ENCODE assay signal across 8 cellular contexts in genomic region chr22:26360169-26360885, GRCh38.
DNase-seq lines count a peak whose midpoint lies in the region; ATAC-seq lines count a peak whose summit lies in the region.

No MANE protein-coding gene starts in this region.

- no peak overlapping the region for H3K4me3 Mint-ChIP-seq in activated T-cell treated with anti-CD3 and anti-CD28 coated beads, Interleukin-2, amount 50 U/mL, for 24 hours
- H3K4me3 Mint-ChIP-seq in naive thymus-derived CD4-positive, alpha-beta T cell: peak overlapping the region in 3 of 10 donors; percentile 3 to 42 (median 18)

- H3K4me3 ChIP-seq in HUES64 (ENCODE audit: low read length): peak overlapping the region; percentile 47
- no peak overlapping the region for H3K4me3 ChIP-seq in naive thymus-derived CD4-positive, alpha-beta T cell (ENCODE audit: low read length)

- no peaks in the 10 kb centered on the region for H3K36me3 Mint-ChIP-seq in activated T-cell treated with anti-CD3 and anti-CD28 coated beads, Interleukin-2, amount 50 U/mL, for 24 hours (ENCODE audit: low read depth)
- H3K36me3 Mint-ChIP-seq in naive thymus-derived CD4-positive, alpha-beta T cell: no peaks in the 10 kb centered on the region

- H3K36me3 ChIP-seq in HUES64 (ENCODE audit: insufficient read depth, low read length): no peaks in the 10 kb centered on the region
- H3K36me3 ChIP-seq in naive thymus-derived CD4-positive, alpha-beta T cell (ENCODE audit: control insufficient read depth in 2 of 3, insufficient read depth in 3 of 3, low read length in 3 of 3): no peaks in the 10 kb centered on the region

- H3K27ac Mint-ChIP-seq in activated T-cell treated with anti-CD3 and anti-CD28 coated beads, Interleukin-2, amount 50 U/mL, for 24 hours: no peak overlapping the region
- H3K27ac Mint-ChIP-seq in naive thymus-derived CD4-positive, alpha-beta T cell: no peak overlapping the region

- peaks cover 7% of the 10 kb centered on the region for H3K4me1 Mint-ChIP-seq in activated T-cell treated with anti-CD3 and anti-CD28 coated beads, Interleukin-2, amount 50 U/mL, for 24 hours (ENCODE audit: low read depth)
- H3K4me1 Mint-ChIP-seq in naive thymus-derived CD4-positive, alpha-beta T cell: peaks cover 2 to 8% (median 6%) of the 10 kb centered on the region in 7 donors

- 10% methylated on average over 16 of the region's 17 CpGs for WGBS in HUES64

- H3K9ac ChIP-seq in HUES64 (ENCODE audit: low read depth, low read length): peak overlapping the region; percentile 54

- intact Hi-C loops in naive thymus-derived CD4-positive, alpha-beta T cell (cut with micrococcal nuclease): loop anchor here (5.0 kb wide), 3 partner anchors 122 to 1647 kb away; partner anchors contain the start of genes HPS4 (in 1 of the 2) and SRRD (in 1 of the 2)

- peaks cover 5% of the 10 kb centered on the region; the same call in 1 of the 2 replicates for H3K4me1 ChIP-seq in HUES64 (ENCODE audit: insufficient read depth, low read length)
- H3K4me1 ChIP-seq in naive thymus-derived CD4-positive, alpha-beta T cell (ENCODE audit: control insufficient read depth in 2 of 2, insufficient read depth in 2 of 2, low read length in 2 of 2): no peaks in the 10 kb centered on the region

- H3K9me3 ChIP-seq in HUES64 (ENCODE audit: insufficient read depth, low read depth, low read length): no peaks in the 10 kb centered on the region
- no peaks in the 10 kb centered on the region for H3K9me3 ChIP-seq in naive thymus-derived CD4-positive, alpha-beta T cell (ENCODE audit: control insufficient read depth in 2 of 3, low read length in 3 of 3)

- DNase-seq in COLO829 (ENCODE audit: low spot score) (peak; percentile 76), OCI-M2 (lab: John Stamatoyannopoulos, UW; ENCODE audit: unreplicated experiment) (peak; percentile 63), fibroblast of gingiva (ENCODE audit: low read depth) (peak; percentile 48)
- peak; percentile 73 for DNase-seq in activated T-cell treated with anti-CD3 and anti-CD28 coated beads, Interleukin-2, amount 50 U/mL, for 24 hours
- DNase-seq in naive thymus-derived CD4-positive, alpha-beta T cell: peak; percentile 30 to 62 (median 54)
- peak; percentile 46 for DNase-seq in stimulated activated CD8-positive, alpha-beta memory T cell treated with anti-CD3 and anti-CD28 coated beads, Interleukin-7, amount 100 ng/mL, for 24 hours (ENCODE audit: low read depth)

- H3K9me3 Mint-ChIP-seq in activated T-cell treated with anti-CD3 and anti-CD28 coated beads, Interleukin-2, amount 50 U/mL, for 24 hours: no peaks in the 10 kb centered on the region
- H3K9me3 Mint-ChIP-seq in naive thymus-derived CD4-positive, alpha-beta T cell: no peaks in the 10 kb centered on the region

- peaks cover 18% of the 10 kb centered on the region for H3K27me3 Mint-ChIP-seq in activated T-cell treated with anti-CD3 and anti-CD28 coated beads, Interleukin-2, amount 50 U/mL, for 24 hours
- H3K27me3 Mint-ChIP-seq in naive thymus-derived CD4-positive, alpha-beta T cell: peaks cover 7 to 14% (median 14%) of the 10 kb centered on the region in 5 donors

- POLR2A ChIA-PET in naive thymus-derived CD4-positive, alpha-beta T cell (lab: Charles Lee): no interaction called here

- no peak overlapping the region for H3K27ac ChIP-seq in HUES64 (ENCODE audit: low read depth, low read length)
- no peak overlapping the region for H3K27ac ChIP-seq in naive thymus-derived CD4-positive, alpha-beta T cell (ENCODE audit: low read depth, low read length)

- ATAC-seq in naive thymus-derived CD4-positive, alpha-beta T cell: peak; percentile 74
- ATAC-seq in GM19035 (IDR thresholded peaks at IDR 0.05; ENCODE audit: unreplicated experiment): no peak

- H3K27me3 ChIP-seq in HUES64 (ENCODE audit: insufficient read depth, low read length): no peaks in the 10 kb centered on the region
- H3K27me3 ChIP-seq in naive thymus-derived CD4-positive, alpha-beta T cell (ENCODE audit: control insufficient read depth in 2 of 2, insufficient read depth in 2 of 2, low read length in 2 of 2): peaks cover 0 to 3% of the 10 kb centered on the region in 2 donors

- CTCF ChIA-PET in naive thymus-derived CD4-positive, alpha-beta T cell (lab: Charles Lee): no interaction called here
